Comparison of ENCODE assay signal across 11 cellular contexts in genomic region chr17:10702574-10702973, GRCh38. TPM values are rescaled to one million over a fixed set of nuclear protein-coding genes. Genes with fewer than 3 reads are reported as not detected.
DNase-seq lines count a peak whose midpoint lies in the region; ATAC-seq and TF ChIP-seq lines count a peak whose summit lies in the region.
"Had no signal": no experiment of that assay in that cellular context is flagged by ENCODE, and none has a peak within 500 bp of the region (broad histone marks: within the 10 kb centered on the region; RNA-seq: fewer than 3 reads in every experiment).

No MANE protein-coding gene starts in this region.

- TF ChIP-seq CTCF in epithelial cell of proximal tubule (conservative IDR thresholded peaks at IDR 0.05; ENCODE audit: low read depth, low read length): no peak

- peaks cover 69% of the 10 kb centered on the region for H3K36me3 Mint-ChIP-seq in activated T-cell treated with anti-CD3 and anti-CD28 coated beads, Interleukin-2, amount 50 U/mL, for 24 hours (ENCODE audit: low read depth)

- no peaks in the 10 kb centered on the region for H3K9me3 Mint-ChIP-seq in activated T-cell treated with anti-CD3 and anti-CD28 coated beads, Interleukin-2, amount 50 U/mL, for 24 hours

- peak overlapping the region; percentile 84 for H3K27ac Mint-ChIP-seq in activated T-cell treated with anti-CD3 and anti-CD28 coated beads, Interleukin-2, amount 50 U/mL, for 24 hours
- H3K27ac Mint-ChIP-seq: activated CD8-positive, alpha-beta memory T cell treated with anti-CD3 and anti-CD28 coated beads, Interleukin-2, amount 10 ng/mL, durations not matched to agents 7 days and 5 days had no signal

- H3K4me3 Mint-ChIP-seq in activated T-cell treated with anti-CD3 and anti-CD28 coated beads, Interleukin-2, amount 50 U/mL, for 24 hours: peak overlapping the region; percentile 19
- H3K4me3 Mint-ChIP-seq: activated CD8-positive, alpha-beta memory T cell treated with anti-CD3 and anti-CD28 coated beads, Interleukin-2, amount 10 ng/mL, durations not matched to agents 7 days and 5 days had no signal

- no peaks in the 10 kb centered on the region for H3K27me3 Mint-ChIP-seq in activated T-cell treated with anti-CD3 and anti-CD28 coated beads, Interleukin-2, amount 50 U/mL, for 24 hours
- H3K27me3 Mint-ChIP-seq: activated CD8-positive, alpha-beta memory T cell treated with anti-CD3 and anti-CD28 coated beads, Interleukin-2, amount 10 ng/mL, durations not matched to agents 7 days and 5 days had no signal

- H3K9me3 ChIP-seq in skeletal muscle satellite cell (replicated peaks; ENCODE audit: low read length) (no peaks in the 10 kb centered on the region), MG63 (no peaks in the 10 kb centered on the region)
- H3K9me3 ChIP-seq: heart left ventricle had no signal

- no peaks in the 10 kb centered on the region for H3K27me3 ChIP-seq in skeletal muscle satellite cell (ENCODE audit: control insufficient read depth, insufficient read depth, low read length)
- H3K27me3 ChIP-seq in MG63: no peaks in the 10 kb centered on the region
- H3K27me3 ChIP-seq: heart left ventricle had no signal

- no peak for DNase-seq in activated T-cell treated with anti-CD3 and anti-CD28 coated beads, Interleukin-2, amount 50 U/mL, for 24 hours
- no peak for DNase-seq in activated T-cell treated with anti-CD3 and anti-CD28 coated beads, Interleukin-2, amount 50 U/mL, for 1 hour
- DNase-seq in RPMI7951 (ENCODE audit: low read depth) (peak; percentile 37), epithelial cell of proximal tubule (ENCODE audit: low read depth) (no peak), COR-L47 (lab: John Stamatoyannopoulos, UW) (no peak), MG63 (no peak)
- DNase-seq: activated CD8-positive, alpha-beta memory T cell treated with anti-CD3 and anti-CD28 coated beads, Interleukin-2, amount 10 ng/mL, durations not matched to agents 7 days and 5 days; heart left ventricle; stimulated activated CD4-positive, alpha-beta T cell treated with anti-CD3 and anti-CD28 coated beads, Interleukin-12 subunit alpha, Interleukin-12 subunit beta, amount 100 ng/mL, for 4 hours had no signal

- H3K4me2 ChIP-seq in skeletal muscle satellite cell (ENCODE audit: low read length): peak overlapping the region; percentile 50

- peak overlapping the region; percentile 4 for H3K4me3 ChIP-seq in epithelial cell of proximal tubule (ENCODE audit: low read depth, low read length)
- peak overlapping the region; percentile 35 for H3K4me3 ChIP-seq in skeletal muscle satellite cell (ENCODE audit: low read length)
- no peak overlapping the region for H3K4me3 ChIP-seq in MG63
- H3K4me3 ChIP-seq: heart left ventricle had no signal

- H3K36me3 ChIP-seq in skeletal muscle satellite cell (ENCODE audit: insufficient read depth, low read length) (peaks cover 32% of the 10 kb centered on the region), MG63 (peaks cover 31% of the 10 kb centered on the region)

- ATAC-seq in HG03469 (IDR thresholded peaks at IDR 0.05; ENCODE audit: unreplicated experiment): no peak
- ATAC-seq: activated CD8-positive, alpha-beta memory T cell treated with anti-CD3 and anti-CD28 coated beads, Interleukin-2, amount 10 ng/mL, durations not matched to agents 7 days and 5 days; heart left ventricle had no signal

- H3K4me1 Mint-ChIP-seq in activated T-cell treated with anti-CD3 and anti-CD28 coated beads, Interleukin-2, amount 50 U/mL, for 24 hours (ENCODE audit: low read depth): peaks cover 62% of the 10 kb centered on the region

- H3K9ac ChIP-seq in skeletal muscle satellite cell (ENCODE audit: low read depth, low read length): no peak overlapping the region

- H3K4me1 ChIP-seq in skeletal muscle satellite cell (ENCODE audit: control insufficient read depth, insufficient read depth, low read length): peaks cover 16% of the 10 kb centered on the region

RNA-seq across cellular contexts. Expression of gene ADPRM, which starts 5.2 kb away (rescaled TPM):
- 6.0 and 8.9 TPM in 2 replicates for total RNA-seq in RPMI7951 (2014; rRNA removed; shearing (Covaris generic))
- total RNA-seq in epithelial cell of proximal tubule: 5.7 and 9.4 TPM in 2 replicates
- 7.4 and 10.9 TPM in 2 replicates for total RNA-seq in skeletal muscle satellite cell (2012; rRNA removed)
- total RNA-seq in MG63 (2014; rRNA removed; shearing (Covaris generic); ENCODE audit: low replicate concordance): 5.3 and 12.5 TPM in 2 replicates

RNA-seq across cellular contexts. Expression of gene SCO1, which starts 5.2 kb away (rescaled TPM):
- total RNA-seq in RPMI7951 (2014; rRNA removed; shearing (Covaris generic)): 19.1 and 25.7 TPM in 2 replicates
- total RNA-seq in epithelial cell of proximal tubule: 33.7 and 37.6 TPM in 2 replicates
- 28.1 and 29.9 TPM in 2 replicates for total RNA-seq in skeletal muscle satellite cell (2012; rRNA removed)
- 40.4 and 44.7 TPM in 2 replicates for total RNA-seq in MG63 (2014; rRNA removed; shearing (Covaris generic); ENCODE audit: low replicate concordance)

RNA-seq across cellular contexts. Expression of gene TMEM220, which starts 27.2 kb away (rescaled TPM):
- 0.98 and 4.2 TPM in 2 replicates for total RNA-seq in RPMI7951 (2014; rRNA removed; shearing (Covaris generic))
- total RNA-seq in epithelial cell of proximal tubule: 1.9 TPM in 1 of 2 replicates, not detected in the other
- total RNA-seq in skeletal muscle satellite cell (2012; rRNA removed): 1.3 and 2.3 TPM in 2 replicates
- 0.57 and 2.4 TPM in 2 replicates for total RNA-seq in MG63 (2014; rRNA removed; shearing (Covaris generic); ENCODE audit: low replicate concordance)

RNA-seq across cellular contexts. Expression of gene MYH3, which starts 45.5 kb away (rescaled TPM):
- total RNA-seq in RPMI7951 (2014; rRNA removed; shearing (Covaris generic)): 0.12 and 3.8 TPM in 2 replicates
- under 0.01 and 1.7 TPM in 2 replicates for total RNA-seq in epithelial cell of proximal tubule
- total RNA-seq in skeletal muscle satellite cell (2012; rRNA removed): 0.51 and 111 TPM in 2 replicates
- 0.02 and 1.2 TPM in 2 replicates for total RNA-seq in MG63 (2014; rRNA removed; shearing (Covaris generic); ENCODE audit: low replicate concordance)
